Comparison of ENCODE assay signal across 26 cellular contexts in the genomic region with DNA sequence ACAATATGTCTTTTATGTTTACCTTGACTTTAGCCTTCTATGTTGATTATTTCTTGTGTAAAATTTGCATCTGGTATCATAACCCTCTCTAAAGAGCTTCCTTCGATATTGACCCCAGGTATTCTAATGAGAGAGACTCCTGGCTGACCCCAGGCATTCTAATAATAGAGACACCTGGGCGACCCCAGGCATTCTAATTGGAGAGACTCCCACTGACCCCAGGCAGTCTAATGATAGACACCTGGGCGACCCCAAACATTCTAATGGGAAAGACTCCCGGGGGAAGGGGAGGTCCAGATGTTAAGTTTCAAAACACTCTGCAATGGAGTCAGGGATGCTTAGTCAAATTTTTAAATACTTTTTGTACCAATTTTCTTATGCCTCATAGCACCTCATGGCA.
"Had no signal": no experiment of that assay in that cellular context is flagged by ENCODE, and none has a peak within 500 bp of the region (broad histone marks: within the 10 kb centered on the region; RNA-seq: fewer than 3 reads in every experiment).

No MANE protein-coding gene starts in this region.

- H3K4me1 ChIP-seq: colonic mucosa, foreskin keratinocyte, gastrocnemius medialis, heart left ventricle, heart right ventricle had no signal

- H3K36me3 ChIP-seq: colonic mucosa, esophagus muscularis mucosa, esophagus squamous epithelium, gastrocnemius medialis, gastroesophageal sphincter, heart left ventricle, heart right ventricle had no signal

- FAIRE-seq: endothelial cell of umbilical vein had no signal

- H3K79me2 ChIP-seq: hepatocyte had no signal

- DNase-seq: colonic mucosa; cortex of kidney; dermis blood vessel endothelial cell; effector CD4-positive, alpha-beta T cell; effector CD8-positive, alpha-beta T cell; effector memory CD4-positive, alpha-beta T cell; effector memory CD8-positive, alpha-beta T cell; endodermal cell; erythroblast; esophagus squamous epithelium; foreskin fibroblast; foreskin keratinocyte; foreskin melanocyte; gastrocnemius medialis; glutamatergic neuron; head of caudate nucleus; heart left ventricle; heart right ventricle had no signal

- H3K9me3 ChIP-seq: colonic mucosa, esophagus muscularis mucosa, esophagus squamous epithelium, gastrocnemius medialis, gastroesophageal sphincter, heart left ventricle had no signal

- H3K4me1 Mint-ChIP-seq: endodermal cell had no signal

- H3K27ac ChIP-seq: colonic mucosa, coronary artery, epithelial cell of prostate, esophagus muscularis mucosa, esophagus squamous epithelium, foreskin keratinocyte, gastrocnemius medialis, gastroesophageal sphincter, heart left ventricle, heart right ventricle, hepatocyte had no signal

- H3K27me3 Mint-ChIP-seq: dendritic cell treated with granulocyte-macrophage colony-stimulating factor and Interleukin-4, amounts not matched to agents 40 ng/mL and 50 ng/mL, for 4 days; effector memory CD8-positive, alpha-beta T cell had no signal

- H3K27me3 ChIP-seq: colonic mucosa, esophagus muscularis mucosa, esophagus squamous epithelium, foreskin keratinocyte, gastrocnemius medialis, gastroesophageal sphincter, heart left ventricle, heart right ventricle, hepatocyte had no signal

- H3K4me3 Mint-ChIP-seq: dendritic cell treated with granulocyte-macrophage colony-stimulating factor and Interleukin-4, amounts not matched to agents 40 ng/mL and 50 ng/mL, for 4 days; effector memory CD8-positive, alpha-beta T cell; endodermal cell had no signal

- ATAC-seq: effector memory CD8-positive, alpha-beta T cell; esophagus mucosa; foreskin keratinocyte; gastrocnemius medialis; heart left ventricle; heart right ventricle had no signal

- H3K4me2 ChIP-seq: hepatocyte had no signal

- H3K27ac Mint-ChIP-seq: dendritic cell treated with granulocyte-macrophage colony-stimulating factor and Interleukin-4, amounts not matched to agents 40 ng/mL and 50 ng/mL, for 4 days; effector memory CD8-positive, alpha-beta T cell; endodermal cell had no signal

- H3K9me3 Mint-ChIP-seq: endodermal cell had no signal

- H3K4me3 ChIP-seq: colonic mucosa, coronary artery, esophagus muscularis mucosa, esophagus squamous epithelium, gastrocnemius medialis, gastroesophageal sphincter, heart left ventricle, heart right ventricle, hepatocyte had no signal

- H2AFZ ChIP-seq: hepatocyte had no signal
